In genomic region chr1:32398401-32398800, GRCh38 we compare ENCODE assay signal across 28 cellular contexts. TPM values are rescaled to one million over a fixed set of nuclear protein-coding genes. Genes with fewer than 3 reads are reported as not detected.
A peak's percentile ranks its signal among the peaks of the same experiment; 100 is the strongest.
DNase-seq lines count a peak whose midpoint lies in the region; ATAC-seq and TF ChIP-seq lines count a peak whose summit lies in the region.
"Had no signal": no experiment of that assay in that cellular context is flagged by ENCODE, and none has a peak within 500 bp of the region (broad histone marks: within the 10 kb centered on the region; RNA-seq: fewer than 3 reads in every experiment).

No MANE protein-coding gene starts in this region.

- no peak overlapping the region for H3K4me3 ChIP-seq in fibroblast of villous mesenchyme (ENCODE audit: low read depth, low read length)
- H3K4me3 ChIP-seq in osteoblast (ENCODE audit: insufficient read depth, low read length) = no peak overlapping the region
- H3K4me3 ChIP-seq: A549, gastrocnemius medialis, left lung, Peyer's patch, SJCRH30, thyroid gland, vagina had no signal

- DNase-seq in ELR (ENCODE audit: low read depth) = peak; percentile 72
- peak; percentile 40 for DNase-seq in amniotic epithelial cell (ENCODE audit: low read depth)
- peak; percentile 22 for DNase-seq in fibroblast of villous mesenchyme (ENCODE audit: low read depth)
- no peak for DNase-seq in osteoblast (ENCODE audit: insufficient read length, low spot score, missing footprints)
- no peak for DNase-seq in activated CD8-positive, alpha-beta memory T cell treated with anti-CD3 and anti-CD28 coated beads, Interleukin-2, amount 50 U/mL, for 48 hours
- DNase-seq in DMS79 (lab: John Stamatoyannopoulos, UW) = no peak
- DNase-seq: activated CD4-positive, alpha-beta T cell treated with anti-CD3 and anti-CD28 coated beads, Interleukin-2, amount 50 U/mL, for 1 hour; activated naive CD8-positive, alpha-beta T cell treated with anti-CD3 and anti-CD28 coated beads, Interleukin-2, amount 50 U/mL, for 24 hours; activated T-cell treated with anti-CD3 and anti-CD28 coated beads, Interleukin-2, amount 50 U/mL, for 48 hours; CD8-positive, alpha-beta memory T cell; effector CD8-positive, alpha-beta T cell; gastrocnemius medialis; hippocampal formation; left lung; mesendoderm; NCI-H526 treated with DMSO at 0.1 percent for 48 hours; Peyer's patch; SJCRH30; stimulated activated CD8-positive, alpha-beta memory T cell treated with anti-CD3 and anti-CD28 coated beads, Interleukin-4, amount 100 ng/mL, for 48 hours; stimulated activated naive CD8-positive, alpha-beta T cell treated with anti-CD3 and anti-CD28 coated beads, Interleukin-15, amount 100 ng/mL, for 72 hours; T1000; thyroid gland had no signal

- peak overlapping the region; percentile 10 for H2AFZ ChIP-seq in osteoblast (ENCODE audit: low read length)

- H3K36me3 ChIP-seq in osteoblast (ENCODE audit: insufficient read depth, low read length) = no peaks in the 10 kb centered on the region
- H3K36me3 ChIP-seq: gastrocnemius medialis, left lung, Peyer's patch, SJCRH30, thyroid gland, vagina had no signal

- H3K79me2 ChIP-seq in osteoblast (ENCODE audit: insufficient read depth, low read length) = peaks cover 8% of the 10 kb centered on the region

- no peak overlapping the region for H3K4me2 ChIP-seq in osteoblast (ENCODE audit: insufficient read depth, low read length)
- H3K4me2 ChIP-seq: A549, KMS-11 had no signal

- TF ChIP-seq CTCF in fibroblast of villous mesenchyme (IDR thresholded peaks at IDR 0.05; ENCODE audit: insufficient read depth, low read depth, low read length) (no peak), osteoblast (IDR thresholded peaks at IDR 0.05; ENCODE audit: extremely low read depth, low read depth, low read length) (no peak)

- no peaks in the 10 kb centered on the region for H3K27me3 ChIP-seq in osteoblast (ENCODE audit: insufficient read depth, low read length)
- H3K27me3 ChIP-seq: gastrocnemius medialis, left lung, Peyer's patch, SJCRH30, thyroid gland, vagina had no signal

- ATAC-seq in HG03439 (IDR thresholded peaks at IDR 0.05; ENCODE audit: unreplicated experiment) (no peak), GM21381 (IDR thresholded peaks at IDR 0.05; ENCODE audit: unreplicated experiment) (no peak)
- ATAC-seq: A549; activated naive CD8-positive, alpha-beta T cell treated with anti-CD3 and anti-CD28 coated beads, Interleukin-2, amount 50 U/mL, for 24 hours; gastrocnemius medialis; left lung; stimulated activated naive CD8-positive, alpha-beta T cell treated with anti-CD3 and anti-CD28 coated beads, Interleukin-15, amount 100 ng/mL, for 72 hours had no signal

- H3K4me1 ChIP-seq in osteoblast (ENCODE audit: insufficient read depth, low read length) = peaks cover 18% of the 10 kb centered on the region

- H4K20me1 ChIP-seq in osteoblast (ENCODE audit: insufficient read depth, low read length) = peaks cover under 1% of the 10 kb centered on the region

- H3K9me3 ChIP-seq in osteoblast (ENCODE audit: low read depth, low read length) = no peaks in the 10 kb centered on the region
- H3K9me3 ChIP-seq: A549, gastrocnemius medialis, left lung, Peyer's patch, SJCRH30, thyroid gland, vagina had no signal

- no peak overlapping the region for H3K27ac ChIP-seq in osteoblast (ENCODE audit: low read depth, low read length)
- H3K27ac ChIP-seq: A549, epithelial cell of prostate, gastrocnemius medialis, KMS-11, left lung, Peyer's patch, SJCRH30, thyroid gland, vagina had no signal

RNA-seq across cellular contexts. Expression of gene BSDC1, which starts 4.2 kb away (rescaled TPM):
- 58.3 and 76.4 TPM in 2 replicates for total RNA-seq in fibroblast of villous mesenchyme
- 68.0 and 69.0 TPM in 2 replicates for total RNA-seq in osteoblast

RNA-seq across cellular contexts. Expression of gene TSSK3, which starts 36.1 kb away (rescaled TPM):
- total RNA-seq in fibroblast of villous mesenchyme (0.86 and 0.97 TPM in 2 replicates), osteoblast (1.5 and 1.8 TPM in 2 replicates)
- total RNA-seq: vagina had no signal

RNA-seq across cellular contexts. Expression of gene FAM229A, which starts 36.1 kb away (rescaled TPM):
- total RNA-seq in fibroblast of villous mesenchyme = 1.3 TPM in 2 replicates
- total RNA-seq in osteoblast = 1.8 and 2.5 TPM in 2 replicates

Comparison
In these comparisons a context has a peak if more than half of its experiments do, and no peak if none do; other contexts are left out.
1. DNase-seq: peak in ELR (single experiment), amniotic epithelial cell (single experiment) and fibroblast of villous mesenchyme (single experiment); none in osteoblast (single experiment), activated CD8-positive, alpha-beta memory T cell treated with anti-CD3 and anti-CD28 coated beads, Interleukin-2, amount 50 U/mL, for 48 hours (single experiment) and DMS79 (single experiment).